Comparison of ENCODE assay signal across 16 cellular contexts in genomic region chr14:57755018-57755521, GRCh38.
"Had no signal": no experiment of that assay in that cellular context is flagged by ENCODE, and none has a peak within 500 bp of the region (broad histone marks: within the 10 kb centered on the region; RNA-seq: fewer than 3 reads in every experiment).

No MANE protein-coding gene starts in this region.

- ATAC-seq: left cardiac atrium; natural killer cell treated with Interleukin-12 subunit alpha and Interleukin-12 subunit beta and Interleukin-15 and Interleukin-18, amount 100 ng/mL, for 72 hours; right lobe of liver; stimulated activated memory B cell treated with anti-CD40 and anti-IgM and Interleukin-4, amounts not matched to agents 10 μg/mL and 1 μg/mL and 100 μg/mL, for 72 hours had no signal

- H3K4me3 ChIP-seq: body of pancreas, lung, prostate gland, right lobe of liver, tibial artery had no signal

- H3K4me3 Mint-ChIP-seq: activated naive CD4-positive, alpha-beta T cell treated with anti-CD3 and anti-CD28 coated beads, Interleukin-2, amount 50 U/mL, for 24 hours; central memory CD8-positive, alpha-beta T cell; dendritic cell treated with granulocyte-macrophage colony-stimulating factor and Interleukin-4, amounts not matched to agents 40 ng/mL and 50 ng/mL, for 4 days; immature natural killer cell; natural killer cell treated with Interleukin-12 subunit alpha and Interleukin-12 subunit beta and Interleukin-15 and Interleukin-18, amount 100 ng/mL, for 72 hours; stimulated activated memory B cell treated with anti-CD40 and anti-IgM and Interleukin-4, amounts not matched to agents 10 μg/mL and 1 μg/mL and 100 μg/mL, for 72 hours had no signal

- H3K27ac Mint-ChIP-seq: activated naive CD4-positive, alpha-beta T cell treated with anti-CD3 and anti-CD28 coated beads, Interleukin-2, amount 50 U/mL, for 24 hours; dendritic cell treated with granulocyte-macrophage colony-stimulating factor and Interleukin-4, amounts not matched to agents 40 ng/mL and 50 ng/mL, for 4 days; immature natural killer cell; natural killer cell treated with Interleukin-12 subunit alpha and Interleukin-12 subunit beta and Interleukin-15 and Interleukin-18, amount 100 ng/mL, for 72 hours; stimulated activated memory B cell treated with anti-CD40 and anti-IgM and Interleukin-4, amounts not matched to agents 10 μg/mL and 1 μg/mL and 100 μg/mL, for 72 hours had no signal

- H3K9me3 Mint-ChIP-seq: activated naive CD4-positive, alpha-beta T cell treated with anti-CD3 and anti-CD28 coated beads, Interleukin-2, amount 50 U/mL, for 24 hours; central memory CD8-positive, alpha-beta T cell; dendritic cell treated with granulocyte-macrophage colony-stimulating factor and Interleukin-4, amounts not matched to agents 40 ng/mL and 50 ng/mL, for 4 days; natural killer cell treated with Interleukin-12 subunit alpha and Interleukin-12 subunit beta and Interleukin-15 and Interleukin-18, amount 100 ng/mL, for 72 hours; stimulated activated memory B cell treated with anti-CD40 and anti-IgM and Interleukin-4, amounts not matched to agents 10 μg/mL and 1 μg/mL and 100 μg/mL, for 72 hours had no signal

- H3K27me3 ChIP-seq: body of pancreas, tibial artery had no signal

- H3K4me1 ChIP-seq: prostate gland, right lobe of liver, tibial artery had no signal

- DNase-seq: activated T-cell treated with anti-CD3 and anti-CD28 coated beads, Interleukin-2, amount 50 U/mL, for 1 hour; amniotic stem cell; body of pancreas; hypothalamus; immature natural killer cell; left cardiac atrium; occipital lobe; right lobe of liver; tibial artery had no signal

- H3K36me3 Mint-ChIP-seq: activated naive CD4-positive, alpha-beta T cell treated with anti-CD3 and anti-CD28 coated beads, Interleukin-2, amount 50 U/mL, for 24 hours; immature natural killer cell; natural killer cell treated with Interleukin-12 subunit alpha and Interleukin-12 subunit beta and Interleukin-15 and Interleukin-18, amount 100 ng/mL, for 72 hours; stimulated activated memory B cell treated with anti-CD40 and anti-IgM and Interleukin-4, amounts not matched to agents 10 μg/mL and 1 μg/mL and 100 μg/mL, for 72 hours had no signal

- H3K36me3 ChIP-seq: prostate gland, right lobe of liver, tibial artery had no signal

- H3K27ac ChIP-seq: prostate gland, right lobe of liver, tibial artery had no signal

- H3K27me3 Mint-ChIP-seq: central memory CD8-positive, alpha-beta T cell; dendritic cell treated with granulocyte-macrophage colony-stimulating factor and Interleukin-4, amounts not matched to agents 40 ng/mL and 50 ng/mL, for 4 days; natural killer cell treated with Interleukin-12 subunit alpha and Interleukin-12 subunit beta and Interleukin-15 and Interleukin-18, amount 100 ng/mL, for 72 hours; stimulated activated memory B cell treated with anti-CD40 and anti-IgM and Interleukin-4, amounts not matched to agents 10 μg/mL and 1 μg/mL and 100 μg/mL, for 72 hours had no signal

- H3K4me1 Mint-ChIP-seq: activated naive CD4-positive, alpha-beta T cell treated with anti-CD3 and anti-CD28 coated beads, Interleukin-2, amount 50 U/mL, for 24 hours; central memory CD8-positive, alpha-beta T cell; immature natural killer cell; stimulated activated memory B cell treated with anti-CD40 and anti-IgM and Interleukin-4, amounts not matched to agents 10 μg/mL and 1 μg/mL and 100 μg/mL, for 72 hours had no signal

- H3K9me3 ChIP-seq: body of pancreas, prostate gland, right lobe of liver had no signal
